Comparison of ENCODE assay signal across 10 cellular contexts in genomic region chr10:70492786-70493659, GRCh38.
DNase-seq lines count a peak whose midpoint lies in the region; ATAC-seq lines count a peak whose summit lies in the region.
"Had no signal": no experiment of that assay in that cellular context is flagged by ENCODE, and none has a peak within 500 bp of the region (broad histone marks: within the 10 kb centered on the region; RNA-seq: fewer than 3 reads in every experiment).

No MANE protein-coding gene starts in this region.

- peaks cover 39% of the 10 kb centered on the region for H4K20me1 ChIP-seq in BLaER1

- no peaks in the 10 kb centered on the region for H3K9me3 ChIP-seq in BLaER1
- H3K9me3 ChIP-seq: ascending aorta had no signal

- peaks cover 100% of the 10 kb centered on the region for H3K4me1 ChIP-seq in BLaER1
- H3K4me1 ChIP-seq: ascending aorta had no signal

- ATAC-seq in GM21717 (IDR thresholded peaks at IDR 0.05; ENCODE audit: unreplicated experiment) (peak; percentile 34), GM18873 (IDR thresholded peaks at IDR 0.05; ENCODE audit: low FRiP score, unreplicated experiment) (no peak)

- peak overlapping the region; percentile 80 for H3K27ac ChIP-seq in BLaER1
- H3K27ac ChIP-seq: ascending aorta, C4-2B had no signal

- DNase-seq in NAMALWA (ENCODE audit: low spot score) (peak; percentile 58), glomerular visceral epithelial cell (ENCODE audit: extremely low spot score) (peak; percentile 9), NCI-H146 (lab: John Stamatoyannopoulos, UW) (no peak), GM03348 (ENCODE audit: low spot score) (no peak)
- no peak for DNase-seq in activated CD4-positive, alpha-beta T cell treated with anti-CD3 and anti-CD28 coated beads for 4 hours

- peak overlapping the region; percentile 56 for H3K4me3 ChIP-seq in BLaER1
- H3K4me3 ChIP-seq: ascending aorta had no signal

- peak overlapping the region; percentile 70 for H3K9ac ChIP-seq in BLaER1

- H3K27me3 ChIP-seq in BLaER1: no peaks in the 10 kb centered on the region
- H3K27me3 ChIP-seq: ascending aorta had no signal

- peak overlapping the region; percentile 87 for H3K4me2 ChIP-seq in BLaER1

- peaks cover 1% of the 10 kb centered on the region; the same call in 1 of the 2 replicates for H3K36me3 ChIP-seq in BLaER1
- H3K36me3 ChIP-seq: ascending aorta had no signal

Comparison
In these comparisons a context has a peak if more than half of its experiments do, and no peak if none do; other contexts are left out.
1. DNase-seq: peak in NAMALWA (single experiment) and glomerular visceral epithelial cell (single experiment); none in NCI-H146 (single experiment), activated CD4-positive, alpha-beta T cell treated with anti-CD3 and anti-CD28 coated beads for 4 hours (0 of 2) and GM03348 (single experiment).